Comparison of ENCODE assay signal across 8 cellular contexts in genomic region chr3:23202921-23203650, GRCh38. TPM values are rescaled to one million over a fixed set of nuclear protein-coding genes. Genes with fewer than 3 reads are reported as not detected.
DNase-seq lines count a peak whose midpoint lies in the region; ATAC-seq lines count a peak whose summit lies in the region.

TSS of gene UBE2E2 (plus strand) at chr3:23203327.

- peak; percentile 73 for DNase-seq in Daoy (ENCODE audit: low read depth)
- peak in 65 of 76 experiments; percentile 6 to 75 (median 49) for DNase-seq in HUDEP-2 (lab: John Stamatoyannopoulos, UW; ENCODE audit: unreplicated experiment in 76 of 76)
- DNase-seq in SK-N-MC (ENCODE audit: low read depth, low spot score), result no peak
- DNase-seq in amygdala (lab: John Stamatoyannopoulos, UW), result peak in 52 of 56 donors; percentile 18 to 85 (median 68)
- DNase-seq in left cardiac atrium, result peak; percentile 79
- DNase-seq in posterior vena cava (ENCODE audit: low spot score), result peak; percentile 89
- DNase-seq in aorta, result peak; percentile 81 to 92

- ATAC-seq in GM21423 (IDR thresholded peaks at IDR 0.05; ENCODE audit: unreplicated experiment) (peak; percentile 63), left cardiac atrium (peak; percentile 93 to 95), aorta (ENCODE audit: low FRiP score) (peak; percentile 92)

- 1% methylated on average over 59 to 99 of the region's 99 CpGs for WGBS in aorta, 2 donors

- H3K27ac ChIP-seq in SK-N-MC, result no peak within 1 kb of the TSS
- H3K27ac ChIP-seq in aorta (ENCODE audit: low read depth in 1 of 2, low read length in 2 of 2), result peak within 1 kb of the TSS in 1 of 2 donors; percentile 62

- H3K9me3 ChIP-seq in SK-N-MC (ENCODE audit: low read depth, low read length) (no peaks in the 10 kb centered on the region), aorta (ENCODE audit: control insufficient read depth, low read length) (no peaks in the 10 kb centered on the region)

- H3K4me1 ChIP-seq in aorta (ENCODE audit: control insufficient read depth in 1 of 2, insufficient read depth in 2 of 2, low read length in 2 of 2), result no peaks in the 10 kb centered on the region

- H3K4me3 ChIP-seq in SK-N-MC (peak within 1 kb of the TSS; percentile 78), aorta (ENCODE audit: low read length in 2 of 2) (peak within 1 kb of the TSS; percentile 80 to 86)

- no peaks in the 10 kb centered on the region for H3K27me3 ChIP-seq in aorta (ENCODE audit: control insufficient read depth in 1 of 2, insufficient read depth in 2 of 2, low read length in 1 of 2)

- H3K9ac ChIP-seq in SK-N-MC (ENCODE audit: insufficient read length), result peak within 1 kb of the TSS; percentile 64

- intact Hi-C loops in left cardiac atrium (cut with DNase I) (loop anchor here in 1 of 2 donors (10.0 kb wide), 1 partner anchor 602 kb away; the partner anchor contains the start of gene UBE2E1), posterior vena cava (cut with DNase I) (no loop called here), aorta (cut with DNase I) (loop anchor here in 1 of 2 donors (10.0 kb wide), 1 partner anchor 602 kb away; the partner anchor contains the start of gene UBE2E1)

- H3K36me3 ChIP-seq in SK-N-MC (ENCODE audit: insufficient read depth, low read length) (no peaks in the 10 kb centered on the region), aorta (ENCODE audit: control insufficient read depth in 1 of 2, insufficient read depth in 2 of 2, low read length in 1 of 2) (no peaks in the 10 kb centered on the region)

RNA-seq across cellular contexts. Expression of gene UBE2E2, which starts in this region (rescaled TPM):
- total RNA-seq in Daoy (2014; rRNA removed; shearing (Covaris generic)), result 12.2 and 35.8 TPM in 2 replicates
- total RNA-seq in left cardiac atrium (10 to 100 TPM; 45.6 to 54.0 TPM), posterior vena cava (10 to 100 TPM; 61.1 to 65.5 TPM), aorta (10 to 100 TPM; 39.3 to 56.5 TPM)
- polyA plus RNA-seq in aorta, result 10 to 100 TPM; 23.8 to 26.5 TPM
